In the genomic region with DNA sequence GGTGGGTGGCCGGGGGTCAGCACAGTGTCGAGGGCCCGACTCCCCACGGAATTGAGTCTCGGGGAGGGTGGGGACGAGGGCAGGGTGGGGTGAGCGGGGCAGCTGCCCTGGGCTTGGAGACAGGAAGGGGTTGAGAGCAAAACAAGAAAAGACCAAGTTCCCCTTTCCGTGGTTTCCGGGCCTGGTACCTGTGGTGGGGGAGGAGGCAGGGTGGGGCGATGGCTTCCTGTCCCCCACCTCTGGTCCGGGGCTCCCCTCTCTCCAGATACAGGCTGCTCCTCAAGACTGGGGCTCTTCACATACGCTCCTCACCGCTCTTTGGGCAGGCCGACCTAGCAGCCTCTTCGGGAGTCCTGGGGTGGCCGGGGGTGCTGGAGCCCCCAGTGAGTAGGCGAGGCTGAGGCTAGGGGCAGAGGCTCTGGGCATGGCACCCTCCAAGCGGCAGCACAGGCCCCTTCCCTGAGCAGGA, we compare ENCODE assay signal across 1 cellular context.
TF ChIP-seq lines count a peak whose summit lies in the region.

No MANE protein-coding gene starts in this region.

TF ChIP-seq in IMR-90, 13 proteins besides CTCF, POLR2A, EP300 and RAD21 (continued from another document):
- TF ChIP-seq NFE2L2 (IDR thresholded peaks at IDR 0.05; ENCODE audit: low read depth, low read length) (no peak), SMC3 (IDR thresholded peaks at IDR 0.05; ENCODE audit: low read depth, low read length) (no peak)
